ENCODE assay signal across 8 cellular contexts in genomic region chr16:14300631-14301149, GRCh38.
DNase-seq lines count a peak whose midpoint lies in the region; ATAC-seq and TF ChIP-seq lines count a peak whose summit lies in the region.

No MANE protein-coding gene starts in this region.

- TF ChIP-seq CTCF in nephron (IDR thresholded peaks at IDR 0.05; ENCODE audit: unreplicated experiment in 3 of 3), result peak; percentile 42 to 56 (median 50)

- peak; percentile 40 for ATAC-seq in HG02973 (IDR thresholded peaks at IDR 0.05; ENCODE audit: unreplicated experiment)
- no peak for ATAC-seq in HG02970 (IDR thresholded peaks at IDR 0.05; ENCODE audit: low FRiP score, unreplicated experiment)

- DNase-seq in NCI-H2081 (lab: John Stamatoyannopoulos, UW) (peak; percentile 34 to 37), NCI-H2081 treated with DMSO at 0.1 percent for 48 hours (lab: John Stamatoyannopoulos, UW) (no peak), NCI-H446 (lab: John Stamatoyannopoulos, UW) (peak; percentile 50 to 71), fibroblast of the conjunctiva (ENCODE audit: low read depth) (peak; percentile 75)
- DNase-seq in activated T-cell treated with anti-CD3 and anti-CD28 coated beads, Interleukin-2, amount 50 U/mL, for 1 hour, result peak; percentile 39

- peaks cover 22% of the 10 kb centered on the region for H3K4me1 Mint-ChIP-seq in nephron

- H3K36me3 Mint-ChIP-seq in nephron (ENCODE audit: low read depth), result no peaks in the 10 kb centered on the region

- no peaks in the 10 kb centered on the region for H3K9me3 Mint-ChIP-seq in nephron

- H3K27me3 Mint-ChIP-seq in nephron (ENCODE audit: low read depth), result peaks cover 31% of the 10 kb centered on the region

- peak overlapping the region in 2 of 3 experiments; percentile 4 to 25 for H3K27ac Mint-ChIP-seq in nephron

- H3K4me3 Mint-ChIP-seq in nephron, result peak overlapping the region; percentile 80 to 87 (median 83)
